ENCODE assay signal across 29 cellular contexts in genomic region chr10:34094961-34095360, GRCh38.
DNase-seq lines count a peak whose midpoint lies in the region; ATAC-seq, FAIRE-seq and TF ChIP-seq lines count a peak whose summit lies in the region.
"Had no signal": no experiment of that assay in that cellular context is flagged by ENCODE, and none has a peak within 500 bp of the region (broad histone marks: within the 10 kb centered on the region; RNA-seq: fewer than 3 reads in every experiment).

No MANE protein-coding gene starts in this region.

- H3K27ac ChIP-seq in HepG2 (ENCODE audit: extremely low read length, insufficient read depth, low read length): no peak overlapping the region
- no peak overlapping the region for H3K27ac ChIP-seq in right lobe of liver
- no peak overlapping the region for H3K27ac ChIP-seq in left lung
- H3K27ac ChIP-seq: BLaER1 had no signal

- H3K27ac Mint-ChIP-seq in activated T-cell treated with anti-CD3 and anti-CD28 coated beads, Interleukin-2, amount 50 U/mL, for 72 hours: peak overlapping the region; percentile 44
- H3K27ac Mint-ChIP-seq: CD14-positive monocyte; CD4-positive, alpha-beta memory T cell; CD4-positive, CD25-positive, alpha-beta regulatory T cell; CD8-positive, alpha-beta memory T cell had no signal

- CTCF ChIA-PET in HepG2 (lab: Yijun Ruan, JAX; ENCODE audit: low intra/inter-chr PET ratio, low total read pairs): no interaction called here

- intact Hi-C loops in HepG2 (cut with micrococcal nuclease; ENCODE audit: unreplicated experiment) (no loop called here), right lobe of liver (cut with DNase I) (no loop called here), left lung (cut with DNase I) (no loop called here)

- no peak overlapping the region for H3K4me2 ChIP-seq in HepG2 (ENCODE audit: low read depth, low read length)
- H3K4me2 ChIP-seq: BLaER1 had no signal

- H3K4me1 ChIP-seq in HepG2 (ENCODE audit: insufficient read depth, low read length) (no peaks in the 10 kb centered on the region), right lobe of liver (no peaks in the 10 kb centered on the region), left lung (no peaks in the 10 kb centered on the region)
- H3K4me1 ChIP-seq: BE2C had no signal

- no peak overlapping the region for H3K9ac ChIP-seq in HepG2 (ENCODE audit: insufficient read depth, low read depth, low read length)
- H3K9ac ChIP-seq: BLaER1 had no signal

- H3K4me3 ChIP-seq in HepG2 (replicated peaks in 1 of 3; ENCODE audit: insufficient read depth in 1 of 3, low read depth in 2 of 3, low read length in 3 of 3) (no peak overlapping the region), right lobe of liver (no peak overlapping the region), left lung (no peak overlapping the region)
- H3K4me3 ChIP-seq: BLaER1, GM12878 had no signal

- POLR2A ChIA-PET in HepG2 (lab: Yijun Ruan, JAX): no interaction called here

- no peak for TF ChIP-seq RAD21 in HepG2 (CRISPR knock-in tag; IDR thresholded peaks at IDR 0.05)

- H3K9me3 ChIP-seq in HepG2 (ENCODE audit: low read length) (peaks cover 19% of the 10 kb centered on the region), right lobe of liver (no peaks in the 10 kb centered on the region), left lung (peaks cover 10 to 27% of the 10 kb centered on the region in 2 donors)
- H3K9me3 ChIP-seq: BE2C had no signal

- H3K4me1 Mint-ChIP-seq in activated T-cell treated with anti-CD3 and anti-CD28 coated beads, Interleukin-2, amount 50 U/mL, for 72 hours (ENCODE audit: low read depth): no peaks in the 10 kb centered on the region
- H3K4me1 Mint-ChIP-seq: CD14-positive monocyte; CD4-positive, alpha-beta memory T cell; CD4-positive, CD25-positive, alpha-beta regulatory T cell; CD8-positive, alpha-beta memory T cell had no signal

- peaks cover 0 to 5% of the 10 kb centered on the region in 2 donors for H3K36me3 Mint-ChIP-seq in activated T-cell treated with anti-CD3 and anti-CD28 coated beads, Interleukin-2, amount 50 U/mL, for 72 hours (ENCODE audit: insufficient read depth in 2 of 2)
- H3K36me3 Mint-ChIP-seq: CD14-positive monocyte; CD4-positive, alpha-beta memory T cell; CD4-positive, CD25-positive, alpha-beta regulatory T cell; CD8-positive, alpha-beta memory T cell had no signal

- TF ChIP-seq EP300 in HepG2 (IDR thresholded peaks at IDR 0.05; ENCODE audit: low read depth in 2 of 2, low read length in 2 of 2) (no peak), HepG2 (CRISPR knock-in tag; IDR thresholded peaks at IDR 0.05; ENCODE audit: borderline replicate concordance) (no peak)

- no peaks in the 10 kb centered on the region for H3K79me2 ChIP-seq in HepG2 (ENCODE audit: insufficient read depth, low read length)

- ATAC-seq in activated T-cell treated with anti-CD3 and anti-CD28 coated beads, Interleukin-2, amount 50 U/mL, for 72 hours (replicated peaks in 1 of 2): no peak
- ATAC-seq in HepG2 (no peak), right lobe of liver (no peak), HG03520 (IDR thresholded peaks at IDR 0.05; ENCODE audit: unreplicated experiment) (no peak), left lung (no peak)
- ATAC-seq: GM12878 had no signal

- DNase-seq in activated T-cell treated with anti-CD3 and anti-CD28 coated beads, Interleukin-2, amount 50 U/mL, for 72 hours: no peak
- DNase-seq in activated T-cell treated with anti-CD3 and anti-CD28 coated beads, Interleukin-2, amount 50 U/mL, for 1 hour: no peak
- DNase-seq in HepG2 (ENCODE audit: low spot score) (no peak), right lobe of liver (no peak), MV-4-11 (lab: John Stamatoyannopoulos, UW) (peak; percentile 72), left lung (no peak)
- DNase-seq: 8988T; ACHN; BE2C; C1 segment of cervical spinal cord; CD4-positive, alpha-beta memory T cell; CD4-positive, CD25-positive, alpha-beta regulatory T cell; CD8-positive, alpha-beta memory T cell; COR-L47; DMS 273 treated with DMSO at 0.1 percent for 48 hours; DMS153; DMS53; DMS79; DND-41; EL; GDM1 had no signal

- TF ChIP-seq POLR2A in HepG2 (IDR thresholded peaks at IDR 0.05; ENCODE audit: insufficient read depth in 1 of 2, low read depth in 2 of 2, low read length in 2 of 2) (no peak), right lobe of liver (IDR thresholded peaks at IDR 0.05) (no peak)

- no TSS peak for BruUV-seq in HepG2 (replicated peaks; lab: Mats Ljungman, UMichigan)

- peaks cover 6 to 10% of the 10 kb centered on the region in 2 donors for H3K9me3 Mint-ChIP-seq in activated T-cell treated with anti-CD3 and anti-CD28 coated beads, Interleukin-2, amount 50 U/mL, for 72 hours

- no peak overlapping the region for H3K4me3 Mint-ChIP-seq in activated T-cell treated with anti-CD3 and anti-CD28 coated beads, Interleukin-2, amount 50 U/mL, for 72 hours
- H3K4me3 Mint-ChIP-seq: CD14-positive monocyte; CD4-positive, alpha-beta memory T cell; CD4-positive, CD25-positive, alpha-beta regulatory T cell; CD8-positive, alpha-beta memory T cell had no signal

- TF ChIP-seq CTCF in HepG2 (CRISPR knock-in tag; IDR thresholded peaks at IDR 0.05) (no peak), right lobe of liver (IDR thresholded peaks at IDR 0.05) (no peak), left lung (IDR thresholded peaks at IDR 0.05) (no peak)

- H3K27me3 ChIP-seq in HepG2 (ENCODE audit: control insufficient read depth in 1 of 2, insufficient read depth in 2 of 2, low read length in 2 of 2) (peaks cover 2 to 4% of the 10 kb centered on the region in 2 experiments; a peak in 1 of 5 replicates), right lobe of liver (no peaks in the 10 kb centered on the region), left lung (no peaks in the 10 kb centered on the region)
- H3K27me3 ChIP-seq: BE2C, BLaER1 had no signal

- no peak overlapping the region for H2AFZ ChIP-seq in HepG2 (ENCODE audit: low read length)

- H4K20me1 ChIP-seq in HepG2 (ENCODE audit: insufficient read depth, low read length): no peaks in the 10 kb centered on the region
- H4K20me1 ChIP-seq: BLaER1 had no signal

- no peaks in the 10 kb centered on the region for H3K27me3 Mint-ChIP-seq in activated T-cell treated with anti-CD3 and anti-CD28 coated beads, Interleukin-2, amount 50 U/mL, for 72 hours (ENCODE audit: low read depth)
- H3K27me3 Mint-ChIP-seq: CD4-positive, alpha-beta memory T cell; CD4-positive, CD25-positive, alpha-beta regulatory T cell; CD8-positive, alpha-beta memory T cell had no signal

- no peak for FAIRE-seq in HepG2 (lab: Jason Lieb, UNC)
- FAIRE-seq: A204.1, GM12878, GM12892, GM18507, GM19239 had no signal

- H3K36me3 ChIP-seq in HepG2 (replicated peaks in 1 of 2; ENCODE audit: control insufficient read depth in 1 of 2, insufficient read depth in 2 of 2, low read length in 2 of 2): no peaks in the 10 kb centered on the region
- H3K36me3 ChIP-seq in right lobe of liver: no peaks in the 10 kb centered on the region
- H3K36me3 ChIP-seq in left lung: no peaks in the 10 kb centered on the region
- H3K36me3 ChIP-seq: BE2C, BLaER1 had no signal

- in situ Hi-C loops in HepG2 (cut with HindIII; ENCODE audit: extremely low pct_ligation_motif_present, low pct_unique_long_range_greater_than_20kb): no loop called here

TF ChIP-seq in HepG2, 621 proteins besides CTCF, POLR2A, EP300 and RAD21:
- TF ChIP-seq ZNF777 (CRISPR knock-in tag; IDR thresholded peaks at IDR 0.05) (no peak), ZNF160 (CRISPR knock-in tag; IDR thresholded peaks at IDR 0.05) (peak; percentile 98), MYNN (CRISPR knock-in tag; IDR thresholded peaks at IDR 0.05; ENCODE audit: low read depth) (no peak)
